20 cellular contexts compared by ENCODE assay signal in genomic region chr12:50659690-50660424, GRCh38.
DNase-seq lines count a peak whose midpoint lies in the region; ATAC-seq, FAIRE-seq and TF ChIP-seq lines count a peak whose summit lies in the region.
"Had no signal": no experiment of that assay in that cellular context is flagged by ENCODE, and none has a peak within 500 bp of the region (broad histone marks: within the 10 kb centered on the region; RNA-seq: fewer than 3 reads in every experiment).

No MANE protein-coding gene starts in this region.

- no TSS peak for BruUV-seq in endothelial cell of umbilical vein (replicated peaks; lab: Mats Ljungman, UMichigan)

- POLR2A ChIA-PET in endothelial cell of umbilical vein (lab: Charles Lee): no interaction called here

- peaks cover 9% of the 10 kb centered on the region for H3K36me3 Mint-ChIP-seq in progenitor cell of endocrine pancreas (ENCODE audit: insufficient read depth)

- dilution Hi-C loops in endothelial cell of umbilical vein (cut with MboI; ENCODE audit: extremely low pct_ligation_motif_present, low sequenced_read_pairs): no loop called here

- H3K27ac ChIP-seq in endothelial cell of umbilical vein (ENCODE audit: insufficient read depth, low read depth, low read length): no peak overlapping the region
- no peak overlapping the region for H3K27ac ChIP-seq in gastrocnemius medialis
- H3K27ac ChIP-seq: adrenal gland, esophagus muscularis mucosa, KMS-11 had no signal

- CTCF ChIA-PET in endothelial cell of umbilical vein (lab: Charles Lee): interaction anchor here (1.1 to 1.6 kb wide), 3 partner anchors 10 to 136 kb away, joined by 3 to 4 read pairs (median 4); no protein-coding TSS in a partner anchor

- no peak overlapping the region for H3K4me3 ChIP-seq in endothelial cell of umbilical vein (replicated peaks in 1 of 3; ENCODE audit: insufficient read depth in 1 of 3, low read depth in 1 of 3, low read length in 3 of 3)
- no peak overlapping the region for H3K4me3 ChIP-seq in gastrocnemius medialis
- H3K4me3 ChIP-seq: adrenal gland, esophagus muscularis mucosa had no signal

- ATAC-seq in gastrocnemius medialis: no peak
- ATAC-seq: Right ventricle myocardium inferior had no signal

- H3K27me3 ChIP-seq in endothelial cell of umbilical vein (ENCODE audit: control insufficient read depth in 2 of 2, insufficient read depth in 2 of 2, low read length in 2 of 2) (no peaks in the 10 kb centered on the region), gastrocnemius medialis (no peaks in the 10 kb centered on the region)
- H3K27me3 ChIP-seq: adrenal gland, esophagus muscularis mucosa had no signal

- peak overlapping the region; percentile 12 for H3K27ac Mint-ChIP-seq in progenitor cell of endocrine pancreas

- H3K27me3 Mint-ChIP-seq in progenitor cell of endocrine pancreas: no peaks in the 10 kb centered on the region
- H3K27me3 Mint-ChIP-seq: CD4-positive, CD25-positive, alpha-beta regulatory T cell had no signal

- H3K4me2 ChIP-seq in endothelial cell of umbilical vein (ENCODE audit: insufficient read depth, low read length): no peak overlapping the region
- H3K4me2 ChIP-seq: KMS-11 had no signal

- H3K4me1 ChIP-seq in endothelial cell of umbilical vein (ENCODE audit: control insufficient read depth, extremely low read depth, insufficient read depth, low read length): no peaks in the 10 kb centered on the region
- H3K4me1 ChIP-seq in gastrocnemius medialis: no peaks in the 10 kb centered on the region

- no peak for FAIRE-seq in endothelial cell of umbilical vein (lab: Jason Lieb, UNC)
- FAIRE-seq: colon, GM12892 had no signal

- H3K79me2 ChIP-seq in endothelial cell of umbilical vein (ENCODE audit: control insufficient read depth, insufficient read depth, low read length): no peaks in the 10 kb centered on the region

- H2AFZ ChIP-seq in endothelial cell of umbilical vein (ENCODE audit: low read depth, low read length): no peak overlapping the region

- no peaks in the 10 kb centered on the region for H4K20me1 ChIP-seq in endothelial cell of umbilical vein (replicated peaks; ENCODE audit: control insufficient read depth, extremely low read depth, insufficient read depth, low read length)

- DNase-seq in NCI-H1092 treated with DMSO at 0.1 percent for 48 hours (lab: John Stamatoyannopoulos, UW) (peak; percentile 27), NCI-H1092 (lab: John Stamatoyannopoulos, UW) (no peak), NCI-H510A treated with DMSO at 0.1 percent for 48 hours (lab: John Stamatoyannopoulos, UW) (peak; percentile 83), endothelial cell of umbilical vein (ENCODE audit: low read depth, low spot score) (peak; percentile 24), progenitor cell of endocrine pancreas (ENCODE audit: low spot score, unreplicated experiment) (no peak), OCI-M1 (lab: John Stamatoyannopoulos, UW) (no peak), gastrocnemius medialis (no peak)
- no peak for DNase-seq in stimulated activated CD4-positive, alpha-beta T cell treated with anti-CD3 and anti-CD28 coated beads, Interleukin-4, amount 100 ng/mL, for 1 hour
- DNase-seq: 8988T; activated CD4-positive, alpha-beta T cell treated with anti-CD3 and anti-CD28 coated beads for 1 hour; adrenal gland; CD4-positive, CD25-positive, alpha-beta regulatory T cell; islet precursor cell; NCI-H1436; posterior cingulate gyrus had no signal

- H3K9me3 ChIP-seq in endothelial cell of umbilical vein (replicated peaks; ENCODE audit: control insufficient read depth, insufficient read depth, low read length): no peaks in the 10 kb centered on the region
- H3K9me3 ChIP-seq in gastrocnemius medialis: no peaks in the 10 kb centered on the region
- H3K9me3 ChIP-seq: adrenal gland, esophagus muscularis mucosa had no signal

- no peak overlapping the region for H3K4me3 Mint-ChIP-seq in progenitor cell of endocrine pancreas (ENCODE audit: low read depth)
- H3K4me3 Mint-ChIP-seq: CD4-positive, CD25-positive, alpha-beta regulatory T cell had no signal

- intact Hi-C loops in endothelial cell of umbilical vein (cut with micrococcal nuclease) (no loop called here), gastrocnemius medialis (cut with DNase I; ENCODE audit: low total_unique reads) (no loop called here)

- peaks cover 3% of the 10 kb centered on the region for H3K9me3 Mint-ChIP-seq in progenitor cell of endocrine pancreas (ENCODE audit: low read depth)
- H3K9me3 Mint-ChIP-seq: CD4-positive, CD25-positive, alpha-beta regulatory T cell had no signal

- no peak overlapping the region for H3K9ac ChIP-seq in endothelial cell of umbilical vein (replicated peaks; ENCODE audit: extremely low read depth, insufficient read depth, low read length)
- H3K9ac ChIP-seq: KMS-11 had no signal

- TF ChIP-seq CTCF in endothelial cell of umbilical vein (IDR thresholded peaks at IDR 0.05; ENCODE audit: extremely low read depth in 1 of 2, insufficient read depth in 1 of 2, low read depth in 1 of 2, low read length in 2 of 2): no peak
- no peak for TF ChIP-seq CTCF in progenitor cell of endocrine pancreas (IDR thresholded peaks at IDR 0.05; ENCODE audit: unreplicated experiment)
- TF ChIP-seq CTCF in gastrocnemius medialis (IDR thresholded peaks at IDR 0.05 in 4 of 5, conservative IDR thresholded peaks at IDR 0.05 in 1 of 5): no peak

- peaks cover 16% of the 10 kb centered on the region for H3K4me1 Mint-ChIP-seq in progenitor cell of endocrine pancreas (ENCODE audit: low read depth)

- TF ChIP-seq POLR2A in endothelial cell of umbilical vein (IDR thresholded peaks at IDR 0.05; ENCODE audit: low read depth, low read length): no peak
- no peak for TF ChIP-seq POLR2A in gastrocnemius medialis (IDR thresholded peaks at IDR 0.05)

- H3K9me1 ChIP-seq in endothelial cell of umbilical vein (replicated peaks; ENCODE audit: control insufficient read depth, extremely low read depth, insufficient read depth, low read length): no peaks in the 10 kb centered on the region

- in situ Hi-C loops in gastrocnemius medialis (cut with MboI; ENCODE audit: low sequenced_read_pairs in 4 of 4): no loop called here

- H3K36me3 ChIP-seq in endothelial cell of umbilical vein (ENCODE audit: control insufficient read depth in 2 of 2, extremely low read depth in 1 of 2, insufficient read depth in 2 of 2, low read length in 2 of 2) (no peaks in the 10 kb centered on the region), gastrocnemius medialis (peaks cover 0 to 8% of the 10 kb centered on the region in 2 donors)

TF ChIP-seq in endothelial cell of umbilical vein, 7 proteins besides CTCF, POLR2A, EP300 and RAD21:
- TF ChIP-seq FOS (IDR thresholded peaks at IDR 0.05; ENCODE audit: borderline replicate concordance, insufficient read depth, low read length) (no peak), EZH2 (IDR thresholded peaks at IDR 0.05; ENCODE audit: borderline replicate concordance, low read depth, low read length, severe bottlenecking) (no peak), MAX (IDR thresholded peaks at IDR 0.05; ENCODE audit: insufficient read depth, insufficient read length) (no peak), MYC (IDR thresholded peaks at IDR 0.05; ENCODE audit: low read depth, low read length) (no peak), GATA2 (IDR thresholded peaks at IDR 0.05; ENCODE audit: insufficient read depth, insufficient read length, low read depth, low read length) (no peak), POLR2AphosphoS5 (IDR thresholded peaks at IDR 0.05; ENCODE audit: insufficient read depth, low read depth, low read length) (no peak), JUN (IDR thresholded peaks at IDR 0.05; ENCODE audit: borderline replicate concordance, insufficient read depth, insufficient read length, low read depth) (no peak)

Comparison
In these comparisons a context has a peak if more than half of its experiments do, and no peak if none do; other contexts are left out.
1. DNase-seq: peak in NCI-H1092 treated with DMSO at 0.1 percent for 48 hours (single experiment), NCI-H510A treated with DMSO at 0.1 percent for 48 hours (single experiment) and endothelial cell of umbilical vein (single experiment); none in NCI-H1092 (single experiment), progenitor cell of endocrine pancreas (single experiment), OCI-M1 (single experiment), stimulated activated CD4-positive, alpha-beta T cell treated with anti-CD3 and anti-CD28 coated beads, Interleukin-4, amount 100 ng/mL, for 1 hour (single experiment) and gastrocnemius medialis (0 of 2).